In genomic region chr2:64201086-64201627, GRCh38 we compare ENCODE assay signal across 18 cellular contexts. TPM values are rescaled to one million over a fixed set of nuclear protein-coding genes. Genes with fewer than 3 reads are reported as not detected.
DNase-seq lines count a peak whose midpoint lies in the region; ATAC-seq and TF ChIP-seq lines count a peak whose summit lies in the region.
"Had no signal": no experiment of that assay in that cellular context is flagged by ENCODE, and none has a peak within 500 bp of the region (broad histone marks: within the 10 kb centered on the region; RNA-seq: fewer than 3 reads in every experiment).

No MANE protein-coding gene starts in this region.

- no peaks in the 10 kb centered on the region for H3K27me3 ChIP-seq in adipocyte (replicated peaks; ENCODE audit: control insufficient read depth, insufficient read depth, low read length)
- no peaks in the 10 kb centered on the region for H3K27me3 ChIP-seq in transverse colon
- H3K27me3 ChIP-seq: adrenal gland, neural progenitor cell, right lobe of liver had no signal

- H3K4me1 ChIP-seq in adipocyte (ENCODE audit: control insufficient read depth, insufficient read depth, low read length) (peaks cover 36% of the 10 kb centered on the region), transverse colon (peaks cover 21 to 47% (median 26%) of the 10 kb centered on the region in 4 donors)
- H3K4me1 ChIP-seq: right lobe of liver had no signal

- TF ChIP-seq EP300 in transverse colon (IDR thresholded peaks at IDR 0.05; ENCODE audit: low read depth): no peak

- in situ Hi-C loops in transverse colon (cut with MboI; ENCODE audit: low pct_ligation_motif_present in 1 of 4, low pct_unique_long_range_greater_than_20kb in 1 of 4, low sequenced_read_pairs in 3 of 4): no loop called here

- 69 to 73% methylated on average over 2 of the region's 2 CpGs for WGBS in transverse colon (ENCODE audit: low coverage in 1 of 2), 2 donors

- H3K27ac Mint-ChIP-seq in activated T-cell treated with anti-CD3 and anti-CD28 coated beads, Interleukin-2, amount 50 U/mL, for 72 hours: peak overlapping the region; percentile 38
- H3K27ac Mint-ChIP-seq: neural progenitor cell had no signal

- no peak for TF ChIP-seq POLR2A in transverse colon (IDR thresholded peaks at IDR 0.05)

- H3K9me3 Mint-ChIP-seq in activated T-cell treated with anti-CD3 and anti-CD28 coated beads, Interleukin-2, amount 50 U/mL, for 72 hours: peaks cover 2% of the 10 kb centered on the region in 2 donors
- H3K9me3 Mint-ChIP-seq: neural progenitor cell had no signal

- TF ChIP-seq CTCF in transverse colon (IDR thresholded peaks at IDR 0.05): no peak

- DNase-seq in activated T-cell treated with anti-CD3 and anti-CD28 coated beads, Interleukin-2, amount 50 U/mL, for 72 hours: no peak
- DNase-seq in activated T-cell treated with anti-CD3 and anti-CD28 coated beads for 4 hours: no peak
- DNase-seq in adipocyte (ENCODE audit: low read depth): peak; percentile 32
- no peak for DNase-seq in left lobe of liver (ENCODE audit: low spot score)
- DNase-seq in transverse colon: no peak
- DNase-seq in activated effector memory CD4-positive, alpha-beta T cell treated with Interleukin-2 at 50 U/mL for 16 hours: no peak
- no peak for DNase-seq in KG1 (lab: John Stamatoyannopoulos, UW)
- DNase-seq: activated CD4-positive, alpha-beta T cell treated with anti-CD3 and anti-CD28 coated beads for 1 hour; adrenal gland; cortex of kidney; IMR-90; NCI-H1417 treated with DMSO at 0.1 percent for 48 hours; NCI-H510A; right lobe of liver; stimulated activated CD4-positive, alpha-beta T cell treated with anti-CD3 and anti-CD28 coated beads, Interleukin-4, amount 100 ng/mL, for 4 hours had no signal

- no peak overlapping the region for H3K9ac ChIP-seq in adipocyte (ENCODE audit: low read length)
- H3K9ac ChIP-seq: neural progenitor cell had no signal

- peaks cover 0 to 6% of the 10 kb centered on the region in 2 donors for H3K36me3 Mint-ChIP-seq in activated T-cell treated with anti-CD3 and anti-CD28 coated beads, Interleukin-2, amount 50 U/mL, for 72 hours (ENCODE audit: insufficient read depth in 2 of 2)
- H3K36me3 Mint-ChIP-seq: neural progenitor cell had no signal

- no peak overlapping the region for H3K4me3 ChIP-seq in adipocyte (ENCODE audit: low read length)
- H3K4me3 ChIP-seq in transverse colon: no peak overlapping the region
- H3K4me3 ChIP-seq: adrenal gland, HAP-1, neural progenitor cell, right lobe of liver had no signal

- no peaks in the 10 kb centered on the region for H3K27me3 Mint-ChIP-seq in activated T-cell treated with anti-CD3 and anti-CD28 coated beads, Interleukin-2, amount 50 U/mL, for 72 hours (ENCODE audit: low read depth)

- ATAC-seq in activated T-cell treated with anti-CD3 and anti-CD28 coated beads, Interleukin-2, amount 50 U/mL, for 72 hours (replicated peaks in 1 of 2): no peak
- peak; percentile 22 for ATAC-seq in left lobe of liver
- no peak for ATAC-seq in GM21825 (IDR thresholded peaks at IDR 0.05; ENCODE audit: unreplicated experiment)

- no peaks in the 10 kb centered on the region for H3K9me3 ChIP-seq in adipocyte (ENCODE audit: control insufficient read depth, low read length)
- no peaks in the 10 kb centered on the region for H3K9me3 ChIP-seq in transverse colon
- H3K9me3 ChIP-seq: adrenal gland, HAP-1, right lobe of liver had no signal

- no peak overlapping the region for H3K4me3 Mint-ChIP-seq in activated T-cell treated with anti-CD3 and anti-CD28 coated beads, Interleukin-2, amount 50 U/mL, for 72 hours
- H3K4me3 Mint-ChIP-seq: neural progenitor cell had no signal

- no peaks in the 10 kb centered on the region for H3K36me3 ChIP-seq in adipocyte (ENCODE audit: control insufficient read depth, insufficient read depth, low read length, severe bottlenecking)
- no peaks in the 10 kb centered on the region for H3K36me3 ChIP-seq in transverse colon
- H3K36me3 ChIP-seq: adrenal gland, HAP-1, neural progenitor cell, right lobe of liver had no signal

- intact Hi-C loops in transverse colon (cut with DNase I; ENCODE audit: low total_unique reads): no loop called here

- peak overlapping the region; percentile 83 to 92 (median 84) for H3K27ac ChIP-seq in transverse colon
- H3K27ac ChIP-seq: adrenal gland, neural progenitor cell, right lobe of liver had no signal

- H3K4me1 Mint-ChIP-seq in activated T-cell treated with anti-CD3 and anti-CD28 coated beads, Interleukin-2, amount 50 U/mL, for 72 hours (ENCODE audit: low read depth): peaks cover 66% of the 10 kb centered on the region

RNA-seq across cellular contexts. Expression of gene PELI1, which starts 56.9 kb away (rescaled TPM):
- total RNA-seq in activated T-cell treated with anti-CD3 and anti-CD28 coated beads, Interleukin-2, amount 50 U/mL, for 72 hours: 10 to 100 TPM; 33.1 to 59.4 TPM
- total RNA-seq in left lobe of liver (6.3 TPM), transverse colon (100 to 1,000 TPM in 1 of 4 donors, 10 to 100 TPM in 3; 20.6 to 818 (median 41.3) TPM)
